1 cellular context compared by ENCODE assay signal in the genomic region with DNA sequence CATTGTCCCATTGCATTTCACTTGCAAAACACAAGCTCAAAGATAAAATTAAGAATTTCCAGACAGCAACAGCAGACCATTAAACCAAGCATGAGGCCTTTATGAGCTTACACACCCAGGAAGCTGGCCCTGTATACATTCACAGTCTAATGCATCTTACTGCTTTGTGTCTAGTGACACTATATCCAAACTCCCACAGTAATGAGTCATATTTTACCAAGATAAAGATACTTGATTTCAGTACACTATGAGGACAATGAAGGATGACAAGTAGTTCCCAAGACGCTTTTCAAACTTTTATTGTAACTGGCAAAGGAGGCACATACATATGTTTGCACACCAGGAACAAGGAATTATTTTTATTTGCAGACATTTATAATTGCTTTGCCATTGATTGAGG.
TF ChIP-seq lines count a peak whose summit lies in the region.

No MANE protein-coding gene starts in this region.

TF ChIP-seq in K562, 482 proteins besides CTCF, POLR2A, EP300 and RAD21 (continued from another document):
- TF ChIP-seq JUND (IDR thresholded peaks at IDR 0.05; ENCODE audit: borderline replicate concordance, low read depth, low read length) (no peak), JUND (tag; IDR thresholded peaks at IDR 0.05; ENCODE audit: borderline replicate concordance, low read depth, low read length) (peak; percentile 26; the same call in 1 of the 3 replicates), ZNF696 (CRISPR knock-in tag; conservative IDR thresholded peaks at IDR 0.05) (no peak), FOXA1 (IDR thresholded peaks at IDR 0.05; ENCODE audit: borderline replicate concordance) (no peak), CBX1 (IDR thresholded peaks at IDR 0.05; ENCODE audit: low read depth) (no peak), NCOR1 (IDR thresholded peaks at IDR 0.05) (no peak), ZNF586 (CRISPR knock-in tag; conservative IDR thresholded peaks at IDR 0.05) (no peak), FOSL1 (tag; conservative IDR thresholded peaks at IDR 0.05) (peak; percentile 21; the same call in 1 of the 2 replicates), RFX5 (IDR thresholded peaks at IDR 0.05; ENCODE audit: low read depth, low read length) (no peak), ZC3H11A (IDR thresholded peaks at IDR 0.05; ENCODE audit: low read depth, low read length) (no peak), SIN3B (IDR thresholded peaks at IDR 0.05; ENCODE audit: low read depth) (no peak), HMGN3 (IDR thresholded peaks at IDR 0.05; ENCODE audit: borderline replicate concordance, extremely low read depth, insufficient read length, low read depth, low read length) (no peak), SRSF7 (optimal IDR thresholded peaks at IDR 0.05; ENCODE audit: low read depth, low read length) (no peak), ZNF583 (CRISPR knock-in tag; IDR thresholded peaks at IDR 0.05) (no peak), HNRNPK (IDR thresholded peaks at IDR 0.05; ENCODE audit: low read depth, low read length, poor library complexity, severe bottlenecking) (no peak)
- TF ChIP-seq, protein P1, sequence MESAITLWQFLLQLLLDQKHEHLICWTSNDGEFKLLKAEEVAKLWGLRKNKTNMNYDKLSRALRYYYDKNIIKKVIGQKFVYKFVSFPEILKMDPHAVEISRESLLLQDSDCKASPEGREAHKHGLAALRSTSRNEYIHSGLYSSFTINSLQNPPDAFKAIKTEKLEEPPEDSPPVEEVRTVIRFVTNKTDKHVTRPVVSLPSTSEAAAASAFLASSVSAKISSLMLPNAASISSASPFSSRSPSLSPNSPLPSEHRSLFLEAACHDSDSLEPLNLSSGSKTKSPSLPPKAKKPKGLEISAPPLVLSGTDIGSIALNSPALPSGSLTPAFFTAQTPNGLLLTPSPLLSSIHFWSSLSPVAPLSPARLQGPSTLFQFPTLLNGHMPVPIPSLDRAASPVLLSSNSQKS (CRISPR knock-in tag; IDR thresholded peaks at IDR 0.05) = no peak
- TF ChIP-seq, protein P2, sequence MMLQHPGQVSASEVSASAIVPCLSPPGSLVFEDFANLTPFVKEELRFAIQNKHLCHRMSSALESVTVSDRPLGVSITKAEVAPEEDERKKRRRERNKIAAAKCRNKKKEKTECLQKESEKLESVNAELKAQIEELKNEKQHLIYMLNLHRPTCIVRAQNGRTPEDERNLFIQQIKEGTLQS (IDR thresholded peaks at IDR 0.05) = 0 out of 2 replicates have a peak, but pooled peaks have one; percentile 14
- TF ChIP-seq, protein P2 (CRISPR knock-in tag; conservative IDR thresholded peaks at IDR 0.05) = no peak
TF ChIP-seq in K562: peak in this region for 3.
